ENCODE assay signal across 19 cellular contexts in genomic region chr4:156512622-156513021, GRCh38.
DNase-seq lines count a peak whose midpoint lies in the region; FAIRE-seq and TF ChIP-seq lines count a peak whose summit lies in the region.
"Had no signal": no experiment of that assay in that cellular context is flagged by ENCODE, and none has a peak within 500 bp of the region (broad histone marks: within the 10 kb centered on the region; RNA-seq: fewer than 3 reads in every experiment).

No MANE protein-coding gene starts in this region.

- TF ChIP-seq CTCF in AG09319 (IDR thresholded peaks at IDR 0.05; ENCODE audit: low read depth, low read length) (no peak), HEK293 (tag by site-specific recombination; IDR thresholded peaks at IDR 0.05) (no peak), hepatocyte (IDR thresholded peaks at IDR 0.05; ENCODE audit: poor library complexity) (no peak), breast epithelium (IDR thresholded peaks at IDR 0.05) (no peak)

- H3K27me3 ChIP-seq in hepatocyte = no peaks in the 10 kb centered on the region
- H3K27me3 ChIP-seq in breast epithelium = no peaks in the 10 kb centered on the region
- H3K27me3 ChIP-seq: BE2C, foreskin keratinocyte had no signal

- CTCF ChIA-PET in HEK293 (lab: Yijun Ruan, JAX) = no interaction called here

- no peaks in the 10 kb centered on the region for H3K79me2 ChIP-seq in hepatocyte

- POLR2A ChIA-PET in HEK293 (lab: Yijun Ruan, JAX) = no interaction called here

- H3K27ac ChIP-seq in HEK293 (ENCODE audit: extremely low read depth, low read depth, low read length) (no peak overlapping the region), hepatocyte (no peak overlapping the region), breast epithelium (no peak overlapping the region)
- H3K27ac ChIP-seq: foreskin keratinocyte, KMS-11 had no signal

- no peak overlapping the region for H2AFZ ChIP-seq in hepatocyte

- H3K36me3 ChIP-seq in HEK293 (ENCODE audit: control insufficient read depth in 2 of 2, insufficient read depth in 1 of 2, low read length in 2 of 2) (no peaks in the 10 kb centered on the region), hepatocyte (replicated peaks; ENCODE audit: insufficient read depth, low read depth) (no peaks in the 10 kb centered on the region), breast epithelium (no peaks in the 10 kb centered on the region)
- H3K36me3 ChIP-seq: BE2C had no signal

- peak; percentile 57 for FAIRE-seq in TTC549 (lab: Jason Lieb, UNC)
- FAIRE-seq: GM12891 had no signal

- DNase-seq in AG09319 (ENCODE audit: extremely low read depth, low read depth) (peak; percentile 12), hepatocyte (ENCODE audit: low spot score) (peak; percentile 13), SHP77 (lab: John Stamatoyannopoulos, UW) (no peak), HK-2 (ENCODE audit: unreplicated experiment) (no peak), breast epithelium (ENCODE audit: low spot score in 2 of 2) (no peak)
- no peak for DNase-seq in stimulated activated CD4-positive, alpha-beta T cell treated with anti-CD3 and anti-CD28 coated beads, Interleukin-4, amount 100 ng/mL, for 1 hour
- DNase-seq: activated CD4-positive, CD25-positive, alpha-beta regulatory T cell treated with anti-CD3 and anti-CD28 coated beads, Interleukin-2, amount 50 U/mL, for 72 hours; activated naive CD8-positive, alpha-beta T cell treated with anti-CD3 and anti-CD28 coated beads, Interleukin-2, amount 50 U/mL, for 24 hours; BE2C; Calu3; central memory CD4-positive, alpha-beta T cell; foreskin keratinocyte; NCI-H1105; NCI-H2171; SHP77 treated with DMSO at 0.1 percent for 48 hours had no signal

- H4K20me1 ChIP-seq in hepatocyte (ENCODE audit: insufficient read depth, poor library complexity, severe bottlenecking) = no peaks in the 10 kb centered on the region

- intact Hi-C loops in breast epithelium (cut with DNase I; ENCODE audit: low total_unique reads) = no loop called here

- 44% methylated on average over 2 of the region's 2 CpGs for WGBS in hepatocyte (ENCODE audit: low lambda C conversion rate, missing lambda C conversion rate)

- TF ChIP-seq POLR2A in breast epithelium (IDR thresholded peaks at IDR 0.05) = no peak

- no peaks in the 10 kb centered on the region for H3K9me2 ChIP-seq in hepatocyte (replicated peaks; ENCODE audit: insufficient read depth)

- H3K9me3 ChIP-seq in HEK293 (ENCODE audit: control insufficient read depth, insufficient read depth, low read depth, low read length) (no peaks in the 10 kb centered on the region), hepatocyte (ENCODE audit: low read depth) (no peaks in the 10 kb centered on the region), breast epithelium (no peaks in the 10 kb centered on the region)
- H3K9me3 ChIP-seq: BE2C had no signal

- H3K4me3 ChIP-seq in HEK293 (ENCODE audit: low read depth, low read length) = no peak overlapping the region
- no peak overlapping the region for H3K4me3 ChIP-seq in hepatocyte
- no peak overlapping the region for H3K4me3 ChIP-seq in breast epithelium

- no peaks in the 10 kb centered on the region for H3K4me1 ChIP-seq in HEK293 (ENCODE audit: control insufficient read depth, insufficient read depth, low read length)
- no peaks in the 10 kb centered on the region for H3K4me1 ChIP-seq in hepatocyte (ENCODE audit: insufficient read depth)
- no peaks in the 10 kb centered on the region for H3K4me1 ChIP-seq in breast epithelium
- H3K4me1 ChIP-seq: BE2C had no signal

- H3K4me2 ChIP-seq in hepatocyte = no peak overlapping the region
- H3K4me2 ChIP-seq: KMS-11 had no signal

TF ChIP-seq in HEK293, 187 proteins besides CTCF, POLR2A, EP300 and RAD21:
- TF ChIP-seq ZNF138 (tag by site-specific recombination; IDR thresholded peaks at IDR 0.05; ENCODE audit: borderline replicate concordance) = no peak
- TF ChIP-seq PRDM10 (tag by site-specific recombination; IDR thresholded peaks at IDR 0.05) = peak; percentile 63
TF ChIP-seq in HEK293: peak in this region for 1.

Comparison
In these comparisons a context has a peak if more than half of its experiments do, and no peak if none do; other contexts are left out.
1. DNase-seq: peak in AG09319 (single experiment) and hepatocyte (single experiment); none in SHP77 (0 of 2), HK-2 (single experiment), stimulated activated CD4-positive, alpha-beta T cell treated with anti-CD3 and anti-CD28 coated beads, Interleukin-4, amount 100 ng/mL, for 1 hour (single experiment) and breast epithelium (0 of 2).